Comparison of ENCODE assay signal across 8 cellular contexts in genomic region chr1:205285391-205286101, GRCh38. TPM values are rescaled to one million over a fixed set of nuclear protein-coding genes. Genes with fewer than 3 reads are reported as not detected.
DNase-seq lines count a peak whose midpoint lies in the region; ATAC-seq and TF ChIP-seq lines count a peak whose summit lies in the region.

No MANE protein-coding gene starts in this region.

- no peaks in the 10 kb centered on the region for H3K79me2 ChIP-seq in parathyroid adenoma

- TF ChIP-seq CTCF in colonic mucosa (IDR thresholded peaks at IDR 0.05) (no peak), parathyroid adenoma (IDR thresholded peaks at IDR 0.05) (no peak)

- no peak overlapping the region for H3K4me2 ChIP-seq in parathyroid adenoma (ENCODE audit: low read length)

- H3K9ac ChIP-seq in colonic mucosa (ENCODE audit: low read depth in 2 of 2, low read length in 2 of 2) (peak overlapping the region in 1 of 2 donors; percentile 32), parathyroid adenoma (no peak overlapping the region)

- H3K27me3 ChIP-seq in colonic mucosa = no peaks in the 10 kb centered on the region
- H3K27me3 ChIP-seq in parathyroid adenoma (ENCODE audit: control insufficient read depth, insufficient read depth, low read length) = no peaks in the 10 kb centered on the region

- H3K9me3 ChIP-seq in colonic mucosa (no peaks in the 10 kb centered on the region), parathyroid adenoma (ENCODE audit: control insufficient read depth, low read length) (no peaks in the 10 kb centered on the region)

- H3K27ac ChIP-seq in colonic mucosa (peak overlapping the region; percentile 31), parathyroid adenoma (peak overlapping the region; percentile 65)

- ATAC-seq in GM18517 (IDR thresholded peaks at IDR 0.05; ENCODE audit: unreplicated experiment) (peak; percentile 33), HG03196 (IDR thresholded peaks at IDR 0.05; ENCODE audit: unreplicated experiment) (peak; percentile 31), HG03571 (IDR thresholded peaks at IDR 0.05; ENCODE audit: unreplicated experiment) (no peak)

- peak in 3 of 4 experiments; percentile 13 to 38 (median 26) for DNase-seq in activated CD4-positive, CD25-positive, alpha-beta regulatory T cell (lab: John Stamatoyannopoulos, UW)
- DNase-seq in colonic mucosa (no peak), NCI-H524 treated with DMSO at 0.1 percent for 48 hours (lab: John Stamatoyannopoulos, UW) (no peak), hepatic stellate cell (ENCODE audit: low spot score) (no peak)

- H2AFZ ChIP-seq in parathyroid adenoma = no peak overlapping the region

- H3K4me1 ChIP-seq in colonic mucosa (peaks cover 17% of the 10 kb centered on the region), parathyroid adenoma (no peaks in the 10 kb centered on the region)

- H3K36me3 ChIP-seq in colonic mucosa (no peaks in the 10 kb centered on the region), parathyroid adenoma (ENCODE audit: control insufficient read depth, insufficient read depth, low read length) (no peaks in the 10 kb centered on the region)

- H3K4me3 ChIP-seq in colonic mucosa = no peak overlapping the region
- no peak overlapping the region for H3K4me3 ChIP-seq in parathyroid adenoma (ENCODE audit: low read depth, low read length)

- intact Hi-C loops in colonic mucosa (cut with DNase I) = no loop called here

RNA-seq across cellular contexts. Expression of gene NUAK2, which starts 36.0 kb away (rescaled TPM):
- total RNA-seq in colonic mucosa = 10 to 100 TPM; 21.2 to 27.2 TPM

RNA-seq across cellular contexts. Expression of gene TMCC2, which starts 57.8 kb away (rescaled TPM):
- under 1 TPM; 0.25 to 0.88 TPM for total RNA-seq in colonic mucosa

Comparison
In these comparisons a context has a peak if more than half of its experiments do, and no peak if none do; other contexts are left out.
1. DNase-seq: peak in activated CD4-positive, CD25-positive, alpha-beta regulatory T cell (3 of 4); none in colonic mucosa (single experiment), NCI-H524 treated with DMSO at 0.1 percent for 48 hours (single experiment) and hepatic stellate cell (single experiment).